In the genomic region with DNA sequence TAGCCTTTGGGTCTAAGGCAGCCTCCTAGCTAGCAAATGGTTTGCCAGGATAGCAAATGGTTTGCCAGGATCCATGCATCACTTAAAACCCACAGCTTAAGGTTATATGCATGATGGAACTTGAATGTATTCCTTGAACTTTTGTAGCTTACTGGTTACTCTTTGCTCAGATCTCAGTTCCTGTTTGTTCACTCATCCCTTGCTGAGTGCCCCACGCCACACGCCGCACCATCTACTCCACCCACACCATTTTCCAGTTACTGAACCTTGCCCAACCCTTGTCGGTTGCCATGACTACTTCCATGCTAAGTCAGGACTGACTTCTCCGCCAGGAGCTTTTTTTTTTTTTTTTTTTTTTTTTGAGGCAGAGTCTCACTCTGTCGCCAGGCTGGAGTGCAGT, we compare ENCODE assay signal across 9 cellular contexts. TPM values are rescaled to one million over a fixed set of nuclear protein-coding genes. Genes with fewer than 3 reads are reported as not detected.
DNase-seq lines count a peak whose midpoint lies in the region; ATAC-seq, FAIRE-seq and TF ChIP-seq lines count a peak whose summit lies in the region.
"Had no signal": no experiment of that assay in that cellular context is flagged by ENCODE, and none has a peak within 500 bp of the region (broad histone marks: within the 10 kb centered on the region; RNA-seq: fewer than 3 reads in every experiment).

No MANE protein-coding gene starts in this region.

- H3K27me3 ChIP-seq in HL-60 (ENCODE audit: insufficient read depth, poor library complexity, severe bottlenecking) (no peaks in the 10 kb centered on the region), GM12878 (replicated peaks in 1 of 2; ENCODE audit: control insufficient read depth in 2 of 2, insufficient read depth in 2 of 2, low read length in 1 of 2) (no peaks in the 10 kb centered on the region), transverse colon (no peaks in the 10 kb centered on the region), vagina (no peaks in the 10 kb centered on the region)

- no peaks in the 10 kb centered on the region for H3K79me2 ChIP-seq in GM12878 (ENCODE audit: control insufficient read depth, insufficient read depth, low read length)

- no peak overlapping the region for H3K9ac ChIP-seq in GM12878 (ENCODE audit: control insufficient read depth, insufficient read depth, low read length)

- no peak overlapping the region for H3K4me3 Mint-ChIP-seq in activated CD4-positive, alpha-beta T cell treated with anti-CD3 and anti-CD28 coated beads, Interleukin-2, amount 10 ng/mL, durations not matched to agents 24 days and 14 days

- FAIRE-seq in GM12878 (lab: Jason Lieb, UNC) (no peak), HTR-8/SVneo (lab: Jason Lieb, UNC) (no peak)

- no TSS peak for BruUV-seq in GM12878 (replicated peaks; lab: Mats Ljungman, UMichigan)

- no peak overlapping the region for H3K4me3 ChIP-seq in HL-60 (replicated peaks; ENCODE audit: insufficient read depth, low read length)
- H3K4me3 ChIP-seq in GM12878: no peak overlapping the region
- no peak overlapping the region for H3K4me3 ChIP-seq in transverse colon
- no peak overlapping the region for H3K4me3 ChIP-seq in vagina

- H3K4me2 ChIP-seq in GM12878 (ENCODE audit: control insufficient read depth, insufficient read depth): peak overlapping the region; percentile 44

- H3K36me3 ChIP-seq in GM12878 (ENCODE audit: control insufficient read depth in 2 of 2, insufficient read depth in 2 of 2, low read length in 1 of 2) (no peaks in the 10 kb centered on the region), transverse colon (no peaks in the 10 kb centered on the region), vagina (no peaks in the 10 kb centered on the region)

- H3K4me1 ChIP-seq in GM12878 (ENCODE audit: control insufficient read depth, insufficient read depth, low read length) (no peaks in the 10 kb centered on the region; the same call in 1 of the 2 replicates), transverse colon (no peaks in the 10 kb centered on the region), vagina (no peaks in the 10 kb centered on the region)

- no peaks in the 10 kb centered on the region for H4K20me1 ChIP-seq in GM12878 (ENCODE audit: control insufficient read depth, insufficient read depth)

- H3K9me3 Mint-ChIP-seq in activated CD4-positive, alpha-beta T cell treated with anti-CD3 and anti-CD28 coated beads, Interleukin-2, amount 10 ng/mL, durations not matched to agents 24 days and 14 days: no peaks in the 10 kb centered on the region

- TF ChIP-seq POLR2A in GM12878 (IDR thresholded peaks at IDR 0.05; ENCODE audit: low read depth, low read length) (no peak), transverse colon (IDR thresholded peaks at IDR 0.05) (no peak), vagina (IDR thresholded peaks at IDR 0.05) (no peak)

- H3K4me1 Mint-ChIP-seq in activated CD4-positive, alpha-beta T cell treated with anti-CD3 and anti-CD28 coated beads, Interleukin-2, amount 10 ng/mL, durations not matched to agents 24 days and 14 days: peaks cover 8% of the 10 kb centered on the region

- peaks cover 5% of the 10 kb centered on the region for H3K27me3 Mint-ChIP-seq in activated CD4-positive, alpha-beta T cell treated with anti-CD3 and anti-CD28 coated beads, Interleukin-2, amount 10 ng/mL, durations not matched to agents 24 days and 14 days

- TF ChIP-seq RAD21 in GM12878 (IDR thresholded peaks at IDR 0.05; ENCODE audit: insufficient read depth, low read depth, low read length): no peak

- POLR2A ChIA-PET in GM12878 (lab: Charles Lee): interaction anchor here (0.6 to 0.7 kb wide), 3 partner anchors 9 to 422 kb away, joined by 3 to 8 read pairs (median 6); no protein-coding TSS in a partner anchor

- H2AFZ ChIP-seq in GM12878 (ENCODE audit: control insufficient read depth, low read depth, low read length): no peak overlapping the region

- intact Hi-C loops in activated CD4-positive, alpha-beta T cell treated with anti-CD3 and anti-CD28 coated beads, Interleukin-2, amount 10 ng/mL, durations not matched to agents 24 days and 14 days (cut with micrococcal nuclease): loop anchor here (10.0 kb wide), 1 partner anchor 514 kb away; a partner anchor contains a TSS
- intact Hi-C loops in GM12878 (cut with micrococcal nuclease; ENCODE audit: unreplicated experiment): loop anchor here (5.0 to 10.0 kb wide), 3 partner anchors 52 to 264 kb away; no protein-coding TSS in a partner anchor
- intact Hi-C loops in transverse colon (cut with DNase I; ENCODE audit: low total_unique reads): no loop called here
- intact Hi-C loops in vagina (cut with DNase I): loop anchor here (10.0 kb wide), 1 partner anchor 114 kb away; no protein-coding TSS in a partner anchor

- WGBS in GM12878 (ENCODE audit: insufficient coverage, insufficient replicate concordance, low lambda C conversion rate, missing lambda C conversion rate): 22% methylated on average over 5 of the region's 6 CpGs
- WGBS in transverse colon (ENCODE audit: low coverage in 1 of 2), 2 donors: 24 to 46% methylated on average over 3 to 6 of the region's 6 CpGs

- RAD21 ChIA-PET in GM12878 (lab: Charles Lee; ENCODE audit: unreplicated experiment): interaction anchor here (0.9 to 1.3 kb wide), 4 partner anchors 29 to 187 kb away, joined by 3 to 9 read pairs (median 3); a partner anchor contains a TSS

- peak overlapping the region; percentile 51 for H3K27ac Mint-ChIP-seq in activated CD4-positive, alpha-beta T cell treated with anti-CD3 and anti-CD28 coated beads, Interleukin-2, amount 10 ng/mL, durations not matched to agents 24 days and 14 days

- no peak for TF ChIP-seq CTCF in HL-60 (IDR thresholded peaks at IDR 0.05; ENCODE audit: insufficient read depth, low read length)
- no peak for TF ChIP-seq CTCF in GM12878 (IDR thresholded peaks at IDR 0.05 in 2 of 3, conservative IDR thresholded peaks at IDR 0.05 in 1 of 3; ENCODE audit: control insufficient read depth in 2 of 3, extremely low read depth in 1 of 3, insufficient read depth in 1 of 3, low read depth in 3 of 3, low read length in 3 of 3)
- no peak for TF ChIP-seq CTCF in transverse colon (IDR thresholded peaks at IDR 0.05)
- TF ChIP-seq CTCF in vagina (IDR thresholded peaks at IDR 0.05): no peak

- TF ChIP-seq EP300 in GM12878 (IDR thresholded peaks at IDR 0.05; ENCODE audit: borderline replicate concordance in 1 of 2, control insufficient read depth in 1 of 2, low read depth in 2 of 2, low read length in 2 of 2) (peak in 1 of 2 experiments; percentile 66; a peak in 2 of 4 replicates), transverse colon (IDR thresholded peaks at IDR 0.05; ENCODE audit: low read depth) (no peak)

- DNase-seq in activated CD4-positive, alpha-beta T cell treated with anti-CD3 and anti-CD28 coated beads, Interleukin-2, amount 10 ng/mL, durations not matched to agents 24 days and 14 days: no peak
- no peak for DNase-seq in activated CD4-positive, alpha-beta T cell treated with anti-CD3 and anti-CD28 coated beads, Interleukin-2, amount 50 U/mL, for 4 hours
- DNase-seq in HL-60 (ENCODE audit: low read depth in 1 of 2, low spot score in 1 of 2) (peak; percentile 39 to 67), GM12878 (ENCODE audit: low read depth, low spot score) (peak; percentile 64), transverse colon (peak; percentile 75), vagina (ENCODE audit: extremely low spot score in 2 of 2) (no peak), HTR-8/SVneo (ENCODE audit: insufficient read length, low spot score) (no peak)
- DNase-seq: DND-41 had no signal

- no peaks in the 10 kb centered on the region for H3K9me3 ChIP-seq in GM12878 (replicated peaks; ENCODE audit: control insufficient read depth, insufficient read depth, low read length)
- no peaks in the 10 kb centered on the region for H3K9me3 ChIP-seq in transverse colon
- no peaks in the 10 kb centered on the region for H3K9me3 ChIP-seq in vagina

- CTCF ChIA-PET in GM12878 (lab: Yijun Ruan, JAX): interaction anchor here (1.0 to 1.8 kb wide), 4 partner anchors 30 to 56 kb away, joined by 4 to 19 read pairs (median 6); no protein-coding TSS in a partner anchor

- in situ Hi-C loops in GM12878 (cut with MboI): loop anchor here (10.0 kb wide), 1 partner anchor 124 kb away; no protein-coding TSS in a partner anchor
- in situ Hi-C loops in transverse colon (cut with MboI; ENCODE audit: low pct_ligation_motif_present in 1 of 4, low pct_unique_long_range_greater_than_20kb in 1 of 4, low sequenced_read_pairs in 3 of 4): no loop called here

- peak; percentile 76 for ATAC-seq in GM21576 (IDR thresholded peaks at IDR 0.05; ENCODE audit: unreplicated experiment)
- peak; percentile 89 for ATAC-seq in GM12878

- H3K36me3 Mint-ChIP-seq in activated CD4-positive, alpha-beta T cell treated with anti-CD3 and anti-CD28 coated beads, Interleukin-2, amount 10 ng/mL, durations not matched to agents 24 days and 14 days (ENCODE audit: low read depth): no peaks in the 10 kb centered on the region

- H3K27ac ChIP-seq in HL-60 (replicated peaks) (no peak overlapping the region), GM12878 (ENCODE audit: control insufficient read depth, insufficient read depth) (no peak overlapping the region), transverse colon (peak overlapping the region; percentile 62 to 76 (median 71)), vagina (no peak overlapping the region)

- SMC1A ChIA-PET in GM12878 (lab: Charles Lee; ENCODE audit: uncharacterized antibody, unreplicated experiment): interaction anchor here (0.8 to 1.6 kb wide), 3 partner anchors 47 to 128 kb away, joined by 3 to 6 read pairs (median 6); no protein-coding TSS in a partner anchor

RNA-seq across cellular contexts. Expression of a gene that starts 29.5 kb away (rescaled TPM):
- total RNA-seq in activated CD4-positive, alpha-beta T cell treated with anti-CD3 and anti-CD28 coated beads, Interleukin-2, amount 10 ng/mL, durations not matched to agents 24 days and 14 days: 34.7 and 36.3 TPM in 2 replicates
- total RNA-seq in GM12878 (2013; cell fraction: nucleolus; rRNA removed): 43.2 and 47.7 TPM in 2 replicates
- total RNA-seq in GM12878 (2014; rRNA removed) (13.2 and 16.9 TPM in 2 replicates), GM12878 (2014; rRNA removed; fragmentation: Illumina TruSeq; extraction: Trizol) (19.6 and 21.1 TPM in 2 replicates), GM12878 (2021) (17.7 and 20.8 TPM in 2 replicates), transverse colon (10 to 100 TPM; 15.1 to 60.3 (median 41.2) TPM), vagina (15.5 TPM)
- 3.5 TPM for polyA plus RNA-seq in GM12878 (2011; ENCODE audit: low read depth)
- polyA plus RNA-seq in GM12878 (2011; rRNA removed) (17.0 and 27.2 TPM in 2 replicates), GM12878 (2014; fragmentation: Illumina TruSeq; extraction: Trizol) (12.1 and 15.8 TPM in 2 replicates), GM12878 (2014; fragmentation: Nextera tagmentation; extraction: Ambion mirVana) (1 to 10 TPM; 3.3 to 6.2 TPM), GM12878 (2014; rRNA removed) (11.7 and 18.4 TPM in 2 replicates), GM12878 (2016; fragmentation: Nextera tagmentation; extraction: Ambion mirVana) (1 to 10 TPM; 6.8 to 8.4 TPM)
- 6.3 and 7.1 TPM in 2 replicates for polyA plus RNA-seq in GM12878 (2011; cell fraction: cytosol; rRNA removed)
- polyA plus RNA-seq in GM12878 (2011; cell fraction: nucleus; rRNA removed): 3.9 and 5.8 TPM in 2 replicates
- polyA plus RNA-seq in GM12878 (2012): 6.8 and 8.9 TPM in 2 replicates
- polyA minus RNA-seq in GM12878 (2011; rRNA and poly(A)+ RNA removed): 4.4 and 12.1 TPM in 2 replicates
- polyA minus RNA-seq in GM12878 (2011; cell fraction: cytosol; rRNA and poly(A)+ RNA removed): 4.7 and 5.2 TPM in 2 replicates
- polyA minus RNA-seq in GM12878 (2011; cell fraction: nucleus; rRNA and poly(A)+ RNA removed): 3.5 and 6.2 TPM in 2 replicates

Comparison
In these comparisons a context has a peak if more than half of its experiments do, and no peak if none do; other contexts are left out.
1. DNase-seq: peak in HL-60 (2 of 2), GM12878 (single experiment) and transverse colon (single experiment); none in activated CD4-positive, alpha-beta T cell treated with anti-CD3 and anti-CD28 coated beads, Interleukin-2, amount 10 ng/mL, durations not matched to agents 24 days and 14 days (single experiment), activated CD4-positive, alpha-beta T cell treated with anti-CD3 and anti-CD28 coated beads, Interleukin-2, amount 50 U/mL, for 4 hours (0 of 2), vagina (0 of 2) and HTR-8/SVneo (single experiment).
2. H3K27ac ChIP-seq: peak in transverse colon (4 of 4); none in HL-60 (single experiment), GM12878 (single experiment) and vagina (single experiment).